Comparison of ENCODE assay signal across 9 cellular contexts in the genomic region with DNA sequence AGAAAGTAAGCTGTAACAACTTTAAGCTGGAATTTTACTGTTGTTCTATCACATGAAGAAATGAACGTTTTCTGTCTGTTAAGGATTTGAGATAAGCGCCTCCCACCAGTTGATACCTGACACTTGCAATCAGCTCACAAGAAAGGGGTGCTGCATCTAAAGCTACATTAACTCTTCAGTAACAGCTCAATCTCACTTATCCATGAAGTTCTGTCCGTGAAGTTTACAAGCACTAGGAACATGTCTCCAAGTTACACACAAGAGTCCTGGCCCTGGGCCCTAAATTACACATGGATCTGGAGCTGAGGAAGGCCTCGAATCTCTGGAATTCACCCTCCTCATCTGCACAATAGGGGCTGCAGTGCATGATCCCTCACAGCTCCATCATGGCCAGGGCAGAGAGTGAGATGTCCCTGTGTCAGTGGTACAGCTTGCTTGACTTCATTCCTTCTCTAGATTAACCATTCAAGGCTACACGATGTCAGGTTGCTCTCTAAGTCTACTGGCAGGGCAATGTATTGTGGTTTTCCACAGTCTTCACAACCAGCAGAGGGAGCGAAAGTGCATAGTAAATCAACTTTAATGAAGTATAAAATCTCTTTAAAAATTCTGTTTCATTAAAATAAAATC.
DNase-seq lines count a peak whose midpoint lies in the region; ATAC-seq and TF ChIP-seq lines count a peak whose summit lies in the region.
"Had no signal": no experiment of that assay in that cellular context is flagged by ENCODE, and none has a peak within 500 bp of the region (broad histone marks: within the 10 kb centered on the region; RNA-seq: fewer than 3 reads in every experiment).

No MANE protein-coding gene starts in this region.

- H3K36me3 ChIP-seq in MG63, result no peaks in the 10 kb centered on the region
- H3K36me3 ChIP-seq: thyroid gland had no signal

- ATAC-seq in GM21576 (IDR thresholded peaks at IDR 0.05; ENCODE audit: unreplicated experiment), result no peak

- DNase-seq in GM13977 (ENCODE audit: low spot score) (no peak), NCI-H69 (lab: John Stamatoyannopoulos, UW) (peak; percentile 65), epithelial cell of proximal tubule (ENCODE audit: low read depth) (no peak), pons (ENCODE audit: low spot score) (peak; percentile 17), MG63 (no peak), activated gamma-delta T cell (lab: John Stamatoyannopoulos, UW) (no peak), globus pallidus (ENCODE audit: low spot score) (no peak)

- peak; percentile 38 for TF ChIP-seq CTCF in GM13977 (IDR thresholded peaks at IDR 0.05; ENCODE audit: extremely low read depth, insufficient read depth, missing control alignments)
- peak; percentile 67 for TF ChIP-seq CTCF in epithelial cell of proximal tubule (conservative IDR thresholded peaks at IDR 0.05; ENCODE audit: low read depth, low read length)

- in situ Hi-C loops in GM13977 (cut with MboI; ENCODE audit: low pct_unique_long_range_greater_than_20kb, low sequenced_read_pairs, unreplicated experiment), result no loop called here

- H3K27me3 ChIP-seq in MG63, result no peaks in the 10 kb centered on the region
- H3K27me3 ChIP-seq: thyroid gland had no signal

- no peaks in the 10 kb centered on the region for H3K9me3 ChIP-seq in MG63
- H3K9me3 ChIP-seq: thyroid gland had no signal

- H3K4me3 ChIP-seq in epithelial cell of proximal tubule (ENCODE audit: low read depth, low read length) (no peak overlapping the region), MG63 (no peak overlapping the region)
- H3K4me3 ChIP-seq: thyroid gland had no signal

Comparison
In these comparisons a context has a peak if more than half of its experiments do, and no peak if none do; other contexts are left out.
1. DNase-seq: peak in NCI-H69 (single experiment) and pons (single experiment); none in GM13977 (single experiment), epithelial cell of proximal tubule (single experiment), MG63 (single experiment), activated gamma-delta T cell (single experiment) and globus pallidus (single experiment).